8 cellular contexts compared by ENCODE assay signal in the genomic region with DNA sequence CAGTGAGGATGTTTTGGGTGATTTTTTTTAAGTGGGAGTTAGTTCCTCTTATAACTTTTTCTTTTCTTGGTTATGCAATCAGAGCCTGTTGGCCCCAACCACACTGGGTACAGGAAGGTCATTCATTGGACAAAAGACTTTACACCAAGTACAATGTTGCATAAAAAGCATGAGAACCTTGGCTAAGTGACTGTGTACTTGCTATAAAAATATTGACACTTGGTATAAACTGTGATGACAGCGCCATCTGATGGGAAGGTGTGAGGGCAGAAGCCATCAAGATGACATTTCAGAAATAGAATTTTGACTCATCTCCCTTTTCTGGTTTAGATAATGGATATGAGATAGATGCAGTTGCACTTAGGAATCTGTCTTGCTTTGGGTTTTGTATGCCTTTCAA.
DNase-seq lines count a peak whose midpoint lies in the region; ATAC-seq, FAIRE-seq and TF ChIP-seq lines count a peak whose summit lies in the region.

No MANE protein-coding gene starts in this region.

- no peak for TF ChIP-seq POLR2A in body of pancreas (IDR thresholded peaks at IDR 0.05)

- 4 to 27% methylated on average over 1 of the region's 1 CpG for WGBS in body of pancreas, 2 donors

- peaks cover 7% of the 10 kb centered on the region for H3K4me1 ChIP-seq in body of pancreas

- no peak overlapping the region for H3K4me3 ChIP-seq in Jurkat, Clone E6-1 (ENCODE audit: low read length)
- no peak overlapping the region for H3K4me3 ChIP-seq in body of pancreas

- peak; percentile 84 for ATAC-seq in body of pancreas
- peak; percentile 74 for ATAC-seq in stimulated activated effector memory CD8-positive, alpha-beta T cell treated with anti-CD3 and anti-CD28 coated beads, Interleukin-12 subunit alpha, Interleukin-12 subunit beta, amount 100 ng/mL, for 72 hours

- no peaks in the 10 kb centered on the region for H3K27me3 ChIP-seq in body of pancreas

- no peaks in the 10 kb centered on the region for H3K9me3 ChIP-seq in body of pancreas

- H3K27ac Mint-ChIP-seq in stimulated activated effector memory CD8-positive, alpha-beta T cell treated with anti-CD3 and anti-CD28 coated beads, Interleukin-12 subunit alpha, Interleukin-12 subunit beta, amount 100 ng/mL, for 72 hours, result peak overlapping the region; percentile 38

- intact Hi-C loops in body of pancreas (cut with DNase I), result loop anchor here (10.0 kb wide), 1 partner anchor 398 kb away; no protein-coding TSS in a partner anchor

- H3K4me1 Mint-ChIP-seq in stimulated activated effector memory CD8-positive, alpha-beta T cell treated with anti-CD3 and anti-CD28 coated beads, Interleukin-12 subunit alpha, Interleukin-12 subunit beta, amount 100 ng/mL, for 72 hours, result no peaks in the 10 kb centered on the region

- in situ Hi-C loops in G401 (cut with HindIII; ENCODE audit: low sequenced_read_pairs), result no loop called here

- DNase-seq in COR-L47 (lab: John Stamatoyannopoulos, UW), result peak; percentile 32
- peak; percentile 14 for DNase-seq in GM19239 (ENCODE audit: insufficient read length, low spot score)
- peak; percentile 14 for DNase-seq in Jurkat, Clone E6-1 (ENCODE audit: low read depth, low spot score)
- peak; percentile 66 for DNase-seq in RKO (ENCODE audit: low spot score)
- peak; percentile 53 to 78 (median 64) for DNase-seq in body of pancreas
- DNase-seq in left kidney (ENCODE audit: low read depth, low spot score), result peak; percentile 68
- peak; percentile 4 to 66 for DNase-seq in stimulated activated effector memory CD8-positive, alpha-beta T cell treated with anti-CD3 and anti-CD28 coated beads, Interleukin-12 subunit alpha, Interleukin-12 subunit beta, amount 100 ng/mL, for 72 hours (ENCODE audit: low spot score in 2 of 2)
- no peak for DNase-seq in G401 (ENCODE audit: low spot score)

- no peaks in the 10 kb centered on the region for H3K36me3 ChIP-seq in body of pancreas (replicated peaks in 1 of 2; ENCODE audit: insufficient read depth in 1 of 2, low read depth in 2 of 2)

- no peak overlapping the region for H3K27ac ChIP-seq in body of pancreas

- FAIRE-seq in GM19239 (lab: Jason Lieb, UNC), result peak; percentile 78

- no peak overlapping the region for H3K4me3 Mint-ChIP-seq in stimulated activated effector memory CD8-positive, alpha-beta T cell treated with anti-CD3 and anti-CD28 coated beads, Interleukin-12 subunit alpha, Interleukin-12 subunit beta, amount 100 ng/mL, for 72 hours

- H3K36me3 Mint-ChIP-seq in stimulated activated effector memory CD8-positive, alpha-beta T cell treated with anti-CD3 and anti-CD28 coated beads, Interleukin-12 subunit alpha, Interleukin-12 subunit beta, amount 100 ng/mL, for 72 hours, result peaks cover 13% of the 10 kb centered on the region

- TF ChIP-seq CTCF in body of pancreas (IDR thresholded peaks at IDR 0.05), result peak; percentile 35 to 81 (median 71)

- H3K9me3 Mint-ChIP-seq in stimulated activated effector memory CD8-positive, alpha-beta T cell treated with anti-CD3 and anti-CD28 coated beads, Interleukin-12 subunit alpha, Interleukin-12 subunit beta, amount 100 ng/mL, for 72 hours, result no peaks in the 10 kb centered on the region
